ENCODE assay signal across 1 cellular context in genomic region chr5:180809403-180810209, GRCh38.
TF ChIP-seq lines count a peak whose summit lies in the region.

No MANE protein-coding gene starts in this region.

TF ChIP-seq in K562, 482 proteins besides CTCF, POLR2A, EP300 and RAD21 (continued from another document and continues in another):
- TF ChIP-seq CHD7 (IDR thresholded peaks at IDR 0.05; ENCODE audit: low read depth, low read length), result no peak
- TF ChIP-seq POLR2G (IDR thresholded peaks at IDR 0.05; ENCODE audit: low read depth, low read length), result no peak
- no peak for TF ChIP-seq IRF2 (CRISPR knock-in tag; IDR thresholded peaks at IDR 0.05)
- 0 out of 2 replicates have a peak, but pooled peaks have one; percentile 7 for TF ChIP-seq NFRKB (IDR thresholded peaks at IDR 0.05; ENCODE audit: low read depth)
- TF ChIP-seq ZNF639 (CRISPR knock-in tag; conservative IDR thresholded peaks at IDR 0.05 in 1 of 2, IDR thresholded peaks at IDR 0.05 in 1 of 2), result peak in 1 of 2 experiments; percentile 14; a peak in 2 of 4 replicates
- no peak for TF ChIP-seq NFE2L1 (tag; IDR thresholded peaks at IDR 0.05; ENCODE audit: borderline replicate concordance, low read depth)
- no peak; the same call in none of the 2 replicates for TF ChIP-seq NR2C2 (CRISPR knock-in tag; IDR thresholded peaks at IDR 0.05)
- peak; percentile 96 for TF ChIP-seq NR2C2 (tag; IDR thresholded peaks at IDR 0.05)
- TF ChIP-seq STAG1 (CRISPR knock-in tag; IDR thresholded peaks at IDR 0.05; ENCODE audit: borderline replicate concordance), result no peak
- TF ChIP-seq RCOR1 (IDR thresholded peaks at IDR 0.05; ENCODE audit: borderline replicate concordance in 1 of 2, low read depth in 2 of 2, low read length in 2 of 2), result peak in 1 of 2 experiments; percentile 50; a peak in 1 of 4 replicates
- no peak for TF ChIP-seq TCF3 (CRISPR knock-in tag; IDR thresholded peaks at IDR 0.05)
- TF ChIP-seq ZFP1 (CRISPR knock-in tag; IDR thresholded peaks at IDR 0.05), result no peak
- peak; percentile 41; the same call in 1 of the 2 replicates for TF ChIP-seq MITF (IDR thresholded peaks at IDR 0.05)
- no peak for TF ChIP-seq ZNF586 (CRISPR knock-in tag; conservative IDR thresholded peaks at IDR 0.05)
- TF ChIP-seq C11orf30 (IDR thresholded peaks at IDR 0.05; ENCODE audit: low read depth), result no peak
- no peak for TF ChIP-seq BMI1 (IDR thresholded peaks at IDR 0.05; ENCODE audit: low read length)
- TF ChIP-seq CCNT2 (IDR thresholded peaks at IDR 0.05; ENCODE audit: borderline replicate concordance, extremely low read depth, insufficient read length, low read depth, low read length), result no peak
- no peak for TF ChIP-seq ARID3B (CRISPR knock-in tag; IDR thresholded peaks at IDR 0.05; ENCODE audit: borderline replicate concordance)
- TF ChIP-seq ZEB2 (IDR thresholded peaks at IDR 0.05), result no peak
- no peak for TF ChIP-seq NFYB (IDR thresholded peaks at IDR 0.05; ENCODE audit: extremely low read depth, insufficient read length)
- TF ChIP-seq HNRNPUL1 (IDR thresholded peaks at IDR 0.05; ENCODE audit: low read length), result no peak
- no peak for TF ChIP-seq ZNF175 (CRISPR knock-in tag; IDR thresholded peaks at IDR 0.05; ENCODE audit: low read depth)
- no peak for TF ChIP-seq CHD4 (IDR thresholded peaks at IDR 0.05; ENCODE audit: insufficient read depth, insufficient replicate concordance, low read depth, low read length, poor library complexity, severe bottlenecking)
- TF ChIP-seq ZFP30 (CRISPR knock-in tag; IDR thresholded peaks at IDR 0.05; ENCODE audit: borderline replicate concordance), result no peak
- TF ChIP-seq FOXA3 (CRISPR knock-in tag; conservative IDR thresholded peaks at IDR 0.05 in 1 of 2, IDR thresholded peaks at IDR 0.05 in 1 of 2), result no peak
- no peak for TF ChIP-seq TCFL5 (CRISPR knock-in tag; conservative IDR thresholded peaks at IDR 0.05)
- TF ChIP-seq POLR2AphosphoS5 (IDR thresholded peaks at IDR 0.05; ENCODE audit: control insufficient read depth, insufficient read depth, low read depth, low read length), result no peak
- no peak for TF ChIP-seq KLF10 (CRISPR knock-in tag; IDR thresholded peaks at IDR 0.05)
- TF ChIP-seq ZNF408 (CRISPR knock-in tag; IDR thresholded peaks at IDR 0.05; ENCODE audit: low read depth), result no peak
- no peak; the same call in 1 of the 2 replicates for TF ChIP-seq RNF219 (CRISPR knock-in tag; IDR thresholded peaks at IDR 0.05)
- no peak for TF ChIP-seq OTX1 (CRISPR knock-in tag; IDR thresholded peaks at IDR 0.05)
- no peak for TF ChIP-seq ATF1 (CRISPR knock-in tag; IDR thresholded peaks at IDR 0.05)
- TF ChIP-seq ATF1 (tag; IDR thresholded peaks at IDR 0.05), result no peak
- peak; percentile 77 for TF ChIP-seq USF1 (CRISPR knock-in tag; IDR thresholded peaks at IDR 0.05)
- 0 out of 2 replicates have a peak, but pooled peaks have one; percentile 23 for TF ChIP-seq STAT5A (IDR thresholded peaks at IDR 0.05; ENCODE audit: borderline replicate concordance, low read length)
- TF ChIP-seq MTA1 (IDR thresholded peaks at IDR 0.05; ENCODE audit: borderline replicate concordance), result no peak
- no peak for TF ChIP-seq FOXP1 (CRISPR knock-in tag; IDR thresholded peaks at IDR 0.05)
- peak; percentile 66; the same call in 1 of the 2 replicates for TF ChIP-seq RAD51 (IDR thresholded peaks at IDR 0.05; ENCODE audit: borderline replicate concordance, low read depth)
- no peak for TF ChIP-seq CEBPG (CRISPR knock-in tag; IDR thresholded peaks at IDR 0.05)
- TF ChIP-seq CEBPG (tag; conservative IDR thresholded peaks at IDR 0.05 in 1 of 2, IDR thresholded peaks at IDR 0.05 in 1 of 2), result no peak
- no peak for TF ChIP-seq ZKSCAN1 (IDR thresholded peaks at IDR 0.05; ENCODE audit: low read depth, low read length)
- TF ChIP-seq CREB5 (CRISPR knock-in tag; IDR thresholded peaks at IDR 0.05), result no peak
- no peak for TF ChIP-seq ZBTB9 (CRISPR knock-in tag; IDR thresholded peaks at IDR 0.05)
